In genomic region chr17:64412944-64413381, GRCh38 we compare ENCODE assay signal across 11 cellular contexts. TPM values are rescaled to one million over a fixed set of nuclear protein-coding genes. Genes with fewer than 3 reads are reported as not detected.
DNase-seq lines count a peak whose midpoint lies in the region; ATAC-seq and TF ChIP-seq lines count a peak whose summit lies in the region.
"Had no signal": no experiment of that assay in that cellular context is flagged by ENCODE, and none has a peak within 500 bp of the region (broad histone marks: within the 10 kb centered on the region; RNA-seq: fewer than 3 reads in every experiment).

No MANE protein-coding gene starts in this region.

- H3K9me3 ChIP-seq in colonic mucosa = no peaks in the 10 kb centered on the region

- DNase-seq in stimulated activated naive CD8-positive, alpha-beta T cell treated with anti-CD3 and anti-CD28 coated beads, Interleukin-15, amount 100 ng/mL, for 72 hours = no peak
- DNase-seq in colonic mucosa (no peak), nephron progenitor cell (no peak), activated gamma-delta T cell treated with Interleukin-2 at 50 U/mL for 16 hours (no peak), kidney tubule cell (ENCODE audit: low spot score) (no peak)
- DNase-seq: DND-41, foreskin melanocyte, NCI-H2171 treated with DMSO at 0.1 percent for 48 hours had no signal

- intact Hi-C loops in colonic mucosa (cut with DNase I) = no loop called here

- no peak for TF ChIP-seq CTCF in colonic mucosa (IDR thresholded peaks at IDR 0.05)
- no peak for TF ChIP-seq CTCF in nephron progenitor cell (IDR thresholded peaks at IDR 0.05)

- peak overlapping the region; percentile 46 for H3K4me3 Mint-ChIP-seq in stimulated activated naive CD8-positive, alpha-beta T cell treated with anti-CD3 and anti-CD28 coated beads, Interleukin-15, Interleukin-2, amounts not matched to agents 100 ng/mL and 50 ng/mL, for 24 hours
- no peak overlapping the region for H3K4me3 Mint-ChIP-seq in stimulated activated naive CD8-positive, alpha-beta T cell treated with anti-CD3 and anti-CD28 coated beads, Interleukin-15, amount 100 ng/mL, for 72 hours
- peak overlapping the region; percentile 23 for H3K4me3 Mint-ChIP-seq in nephron progenitor cell

- H3K27me3 Mint-ChIP-seq in stimulated activated naive CD8-positive, alpha-beta T cell treated with anti-CD3 and anti-CD28 coated beads, Interleukin-15, Interleukin-2, amounts not matched to agents 100 ng/mL and 50 ng/mL, for 24 hours = no peaks in the 10 kb centered on the region
- no peaks in the 10 kb centered on the region for H3K27me3 Mint-ChIP-seq in stimulated activated naive CD8-positive, alpha-beta T cell treated with anti-CD3 and anti-CD28 coated beads, Interleukin-15, amount 100 ng/mL, for 72 hours
- peaks cover 5% of the 10 kb centered on the region for H3K27me3 Mint-ChIP-seq in nephron progenitor cell (ENCODE audit: low read depth, poor library complexity)

- no peaks in the 10 kb centered on the region for H3K27me3 ChIP-seq in colonic mucosa

- H3K36me3 Mint-ChIP-seq in stimulated activated naive CD8-positive, alpha-beta T cell treated with anti-CD3 and anti-CD28 coated beads, Interleukin-15, Interleukin-2, amounts not matched to agents 100 ng/mL and 50 ng/mL, for 24 hours (ENCODE audit: low read depth) = no peaks in the 10 kb centered on the region
- H3K36me3 Mint-ChIP-seq in nephron progenitor cell (ENCODE audit: low read depth) = no peaks in the 10 kb centered on the region

- H3K9ac ChIP-seq in colonic mucosa (ENCODE audit: low read depth in 2 of 2, low read length in 2 of 2) = no peak overlapping the region

- H3K4me1 ChIP-seq in colonic mucosa = no peaks in the 10 kb centered on the region

- peaks cover 29% of the 10 kb centered on the region for H3K4me1 Mint-ChIP-seq in stimulated activated naive CD8-positive, alpha-beta T cell treated with anti-CD3 and anti-CD28 coated beads, Interleukin-15, Interleukin-2, amounts not matched to agents 100 ng/mL and 50 ng/mL, for 24 hours (ENCODE audit: low read depth)
- H3K4me1 Mint-ChIP-seq in stimulated activated naive CD8-positive, alpha-beta T cell treated with anti-CD3 and anti-CD28 coated beads, Interleukin-15, amount 100 ng/mL, for 72 hours = peaks cover 30% of the 10 kb centered on the region
- H3K4me1 Mint-ChIP-seq in nephron progenitor cell = peaks cover 32% of the 10 kb centered on the region

- H3K9me3 Mint-ChIP-seq in stimulated activated naive CD8-positive, alpha-beta T cell treated with anti-CD3 and anti-CD28 coated beads, Interleukin-15, Interleukin-2, amounts not matched to agents 100 ng/mL and 50 ng/mL, for 24 hours = no peaks in the 10 kb centered on the region
- no peaks in the 10 kb centered on the region for H3K9me3 Mint-ChIP-seq in stimulated activated naive CD8-positive, alpha-beta T cell treated with anti-CD3 and anti-CD28 coated beads, Interleukin-15, amount 100 ng/mL, for 72 hours
- no peaks in the 10 kb centered on the region for H3K9me3 Mint-ChIP-seq in nephron progenitor cell

- no peak overlapping the region for H3K27ac ChIP-seq in colonic mucosa

- ATAC-seq in stimulated activated naive CD8-positive, alpha-beta T cell treated with anti-CD3 and anti-CD28 coated beads, Interleukin-15, amount 100 ng/mL, for 72 hours = no peak
- ATAC-seq in GM21381 (IDR thresholded peaks at IDR 0.05; ENCODE audit: unreplicated experiment) = no peak
- ATAC-seq in GM21360 (IDR thresholded peaks at IDR 0.05; ENCODE audit: unreplicated experiment) = no peak

- peak overlapping the region; percentile 2 for H3K4me3 ChIP-seq in colonic mucosa

- H3K27ac Mint-ChIP-seq in stimulated activated naive CD8-positive, alpha-beta T cell treated with anti-CD3 and anti-CD28 coated beads, Interleukin-15, Interleukin-2, amounts not matched to agents 100 ng/mL and 50 ng/mL, for 24 hours = peak overlapping the region; percentile 38
- H3K27ac Mint-ChIP-seq in stimulated activated naive CD8-positive, alpha-beta T cell treated with anti-CD3 and anti-CD28 coated beads, Interleukin-15, amount 100 ng/mL, for 72 hours = no peak overlapping the region
- peak overlapping the region; percentile 81 for H3K27ac Mint-ChIP-seq in nephron progenitor cell

- H3K36me3 ChIP-seq in colonic mucosa = no peaks in the 10 kb centered on the region

RNA-seq across cellular contexts. Expression of gene PECAM1, which starts 22.3 kb away (rescaled TPM):
- total RNA-seq in colonic mucosa = 10 to 100 TPM; 17.5 to 48.8 TPM

RNA-seq across cellular contexts. Expression of gene MILR1, which starts 36.0 kb away (rescaled TPM):
- 1 to 10 TPM; 2.0 to 5.3 TPM for total RNA-seq in colonic mucosa

Comparison
In these comparisons a context has a peak if more than half of its experiments do, and no peak if none do; other contexts are left out.
1. H3K27ac Mint-ChIP-seq: peak in stimulated activated naive CD8-positive, alpha-beta T cell treated with anti-CD3 and anti-CD28 coated beads, Interleukin-15, Interleukin-2, amounts not matched to agents 100 ng/mL and 50 ng/mL, for 24 hours (single experiment) and nephron progenitor cell (single experiment); none in stimulated activated naive CD8-positive, alpha-beta T cell treated with anti-CD3 and anti-CD28 coated beads, Interleukin-15, amount 100 ng/mL, for 72 hours (0 of 2).
2. H3K4me3 Mint-ChIP-seq: peak in stimulated activated naive CD8-positive, alpha-beta T cell treated with anti-CD3 and anti-CD28 coated beads, Interleukin-15, Interleukin-2, amounts not matched to agents 100 ng/mL and 50 ng/mL, for 24 hours (single experiment) and nephron progenitor cell (single experiment); none in stimulated activated naive CD8-positive, alpha-beta T cell treated with anti-CD3 and anti-CD28 coated beads, Interleukin-15, amount 100 ng/mL, for 72 hours (0 of 2).